In the genomic region with DNA sequence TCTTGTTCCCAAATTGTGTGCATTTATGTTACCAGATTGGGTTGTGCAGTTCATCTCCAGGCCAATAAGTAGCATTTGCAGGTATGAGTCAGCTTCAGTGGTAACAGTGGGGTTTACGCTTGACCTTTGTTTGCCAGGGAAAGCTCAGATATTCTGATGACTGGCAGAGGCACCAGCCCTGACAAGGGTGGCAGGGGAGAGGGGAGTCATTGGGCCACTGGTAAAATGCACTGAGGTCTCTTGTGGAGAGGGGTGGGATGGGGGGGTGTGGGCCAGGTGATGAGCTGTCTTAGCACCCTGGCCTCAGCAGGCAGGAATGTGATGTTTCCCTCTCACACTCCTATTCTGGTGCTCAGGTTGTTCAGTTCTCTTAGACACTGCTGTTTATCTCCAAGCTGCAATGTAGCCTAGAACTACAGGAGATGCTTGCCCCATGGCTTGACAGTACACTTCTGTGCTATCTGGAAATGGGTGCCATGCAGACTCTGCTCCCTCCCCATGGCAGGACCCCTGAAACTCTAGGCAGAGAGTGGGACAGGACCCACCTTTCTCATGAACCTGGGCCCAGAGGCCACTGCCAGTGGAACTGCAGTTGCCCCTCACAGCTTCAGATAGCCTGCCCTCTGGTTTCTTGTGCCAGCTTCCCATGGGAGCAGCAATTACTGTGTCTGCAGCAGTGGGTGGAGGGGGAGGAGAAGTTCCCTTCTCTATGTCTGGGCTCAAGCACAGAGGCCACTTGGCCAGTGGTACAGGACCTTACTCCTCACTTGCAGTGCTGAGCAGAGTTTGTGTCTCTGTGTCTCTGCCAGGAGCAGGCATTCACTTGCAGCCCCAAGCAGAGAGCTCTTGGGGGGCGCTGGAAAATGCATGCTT, we compare ENCODE assay signal across 11 cellular contexts. TPM values are rescaled to one million over a fixed set of nuclear protein-coding genes. Genes with fewer than 3 reads are reported as not detected.
DNase-seq lines count a peak whose midpoint lies in the region; ATAC-seq and TF ChIP-seq lines count a peak whose summit lies in the region.
"Had no signal": no experiment of that assay in that cellular context is flagged by ENCODE, and none has a peak within 500 bp of the region (broad histone marks: within the 10 kb centered on the region; RNA-seq: fewer than 3 reads in every experiment).

No MANE protein-coding gene starts in this region.

- no peak for TF ChIP-seq CTCF in NB4 (IDR thresholded peaks at IDR 0.05; ENCODE audit: low read depth, low read length)
- no peak for TF ChIP-seq CTCF in chondrocyte (IDR thresholded peaks at IDR 0.05)

- H3K4me3 ChIP-seq in NB4 (ENCODE audit: low read depth, low read length) = no peak overlapping the region

- intact Hi-C loops in Right ventricle myocardium inferior (cut with DNase I) (no loop called here), cardiac septum (cut with DNase I) (no loop called here)

- peaks cover 11% of the 10 kb centered on the region for H3K36me3 Mint-ChIP-seq in chondrocyte (ENCODE audit: low read depth)
- peaks cover 67% of the 10 kb centered on the region for H3K36me3 Mint-ChIP-seq in stimulated activated naive CD8-positive, alpha-beta T cell treated with anti-CD3 and anti-CD28 coated beads, Interleukin-15, Interleukin-2, amounts not matched to agents 100 ng/mL and 50 ng/mL, for 24 hours (ENCODE audit: low read depth)

- no peaks in the 10 kb centered on the region for H3K27me3 Mint-ChIP-seq in chondrocyte (ENCODE audit: low read depth)
- H3K27me3 Mint-ChIP-seq in stimulated activated naive CD8-positive, alpha-beta T cell treated with anti-CD3 and anti-CD28 coated beads, Interleukin-15, Interleukin-2, amounts not matched to agents 100 ng/mL and 50 ng/mL, for 24 hours = no peaks in the 10 kb centered on the region

- H3K9me3 Mint-ChIP-seq in chondrocyte (ENCODE audit: low read depth) = peaks cover 17% of the 10 kb centered on the region
- peaks cover 13% of the 10 kb centered on the region for H3K9me3 Mint-ChIP-seq in stimulated activated naive CD8-positive, alpha-beta T cell treated with anti-CD3 and anti-CD28 coated beads, Interleukin-15, Interleukin-2, amounts not matched to agents 100 ng/mL and 50 ng/mL, for 24 hours

- peaks cover 48% of the 10 kb centered on the region for H3K4me1 Mint-ChIP-seq in chondrocyte (ENCODE audit: low read depth)
- peaks cover 91% of the 10 kb centered on the region for H3K4me1 Mint-ChIP-seq in stimulated activated naive CD8-positive, alpha-beta T cell treated with anti-CD3 and anti-CD28 coated beads, Interleukin-15, Interleukin-2, amounts not matched to agents 100 ng/mL and 50 ng/mL, for 24 hours (ENCODE audit: low read depth)

- no peak overlapping the region for H3K27ac Mint-ChIP-seq in chondrocyte (ENCODE audit: unreplicated experiment)
- peak overlapping the region; percentile 78 for H3K27ac Mint-ChIP-seq in stimulated activated naive CD8-positive, alpha-beta T cell treated with anti-CD3 and anti-CD28 coated beads, Interleukin-15, Interleukin-2, amounts not matched to agents 100 ng/mL and 50 ng/mL, for 24 hours

- no peak for TF ChIP-seq POLR2A in NB4 (IDR thresholded peaks at IDR 0.05; ENCODE audit: extremely low read depth, insufficient read length)

- DNase-seq in Right ventricle myocardium inferior (ENCODE audit: missing footprints) = peak; percentile 1
- no peak for DNase-seq in cardiac septum (ENCODE audit: low spot score)
- DNase-seq in NB4 (ENCODE audit: low read depth) = peak; percentile 60
- peak; percentile 25 for DNase-seq in chondrocyte (ENCODE audit: low spot score)
- DNase-seq in cerebellar cortex (ENCODE audit: low spot score) = no peak
- DNase-seq in NCI-H146 treated with DMSO at 0.1 percent for 48 hours (lab: John Stamatoyannopoulos, UW; ENCODE audit: unreplicated experiment) = no peak
- DNase-seq in LoVo (ENCODE audit: low spot score) = no peak
- DNase-seq: COR-L47, Karpas-422, left colon had no signal

- no peak for ATAC-seq in Right ventricle myocardium inferior
- ATAC-seq: left colon had no signal

- H3K4me3 Mint-ChIP-seq in chondrocyte (ENCODE audit: unreplicated experiment) = no peak overlapping the region
- peak overlapping the region; percentile 36 for H3K4me3 Mint-ChIP-seq in stimulated activated naive CD8-positive, alpha-beta T cell treated with anti-CD3 and anti-CD28 coated beads, Interleukin-15, Interleukin-2, amounts not matched to agents 100 ng/mL and 50 ng/mL, for 24 hours

RNA-seq across cellular contexts. Expression of a gene that starts 31.9 kb away (rescaled TPM):
- total RNA-seq in Right ventricle myocardium inferior = 50.7 TPM
- total RNA-seq in cardiac septum = 62.6 TPM
- total RNA-seq in chondrocyte = 48.2 to 50.7 TPM (median 49.1 TPM) in 3 replicates

Comparison
In these comparisons a context has a peak if more than half of its experiments do, and no peak if none do; other contexts are left out.
1. DNase-seq: peak in Right ventricle myocardium inferior (single experiment), NB4 (single experiment) and chondrocyte (single experiment); none in cardiac septum (single experiment), cerebellar cortex (single experiment), NCI-H146 treated with DMSO at 0.1 percent for 48 hours (single experiment) and LoVo (single experiment).